33 cellular contexts compared by ENCODE assay signal in genomic region chr19:21704320-21704719, GRCh38.
"Had no signal": no experiment of that assay in that cellular context is flagged by ENCODE, and none has a peak within 500 bp of the region (broad histone marks: within the 10 kb centered on the region; RNA-seq: fewer than 3 reads in every experiment).

No MANE protein-coding gene starts in this region.

- H3K36me3 ChIP-seq: adrenal gland, breast epithelium had no signal

- FAIRE-seq: astrocyte had no signal

- H3K36me3 Mint-ChIP-seq: activated CD4-positive, alpha-beta memory T cell treated with anti-CD3 and anti-CD28 coated beads for 36 hours; activated naive CD4-positive, alpha-beta T cell treated with anti-CD3 and anti-CD28 coated beads, Interleukin-2, amount 50 U/mL, for 72 hours had no signal

- H3K4me3 ChIP-seq: adrenal gland, body of pancreas, breast epithelium had no signal

- H3K9me3 ChIP-seq: adrenal gland, body of pancreas, breast epithelium had no signal

- DNase-seq: activated CD4-positive, alpha-beta memory T cell treated with anti-CD3 and anti-CD28 coated beads for 36 hours; activated CD4-positive, alpha-beta T cell treated with anti-CD3 and anti-CD28 coated beads, Interleukin-2, amount 10 ng/mL, durations not matched to agents 7 days and 5 days; activated CD4-positive, CD25-positive, alpha-beta regulatory T cell; activated CD8-positive, alpha-beta memory T cell treated with anti-CD3 and anti-CD28 coated beads, Interleukin-2, amount 50 U/mL, for 4 hours; activated gamma-delta T cell treated with Interleukin-2 at 50 U/mL for 16 hours; activated naive CD4-positive, alpha-beta T cell treated with anti-CD3 and anti-CD28 coated beads for 36 hours; activated T-cell treated with anti-CD3 and anti-CD28 coated beads for 4 hours; activated T-cell treated with anti-CD3 and anti-CD28 coated beads, Interleukin-2, amount 50 U/mL, for 4 hours; adrenal gland; body of pancreas; MM.1S; NCI-H1092 treated with DMSO at 0.1 percent for 48 hours; NCI-H146; NCI-H187; NCI-H2029 treated with DMSO at 0.1 percent for 48 hours; NCI-H2107; NCI-H226; NCI-H446 treated with DMSO at 0.1 percent for 48 hours; NCI-H524; NCI-H69; NCI-H82; NK-92 treated with Interleukin-12 subunit alpha and Interleukin-12 subunit beta, amount 100 ng/mL, for 24 hours; Right ventricle myocardium superior; SW 1271; T-helper 1 cell; T-helper 2 cell; T-helper 9 cell had no signal

- H3K27ac Mint-ChIP-seq: activated CD4-positive, alpha-beta memory T cell treated with anti-CD3 and anti-CD28 coated beads for 36 hours; activated CD4-positive, alpha-beta T cell treated with anti-CD3 and anti-CD28 coated beads, Interleukin-2, amount 10 ng/mL, durations not matched to agents 7 days and 5 days; activated naive CD4-positive, alpha-beta T cell treated with anti-CD3 and anti-CD28 coated beads for 36 hours; activated naive CD4-positive, alpha-beta T cell treated with anti-CD3 and anti-CD28 coated beads, Interleukin-2, amount 50 U/mL, for 72 hours; activated T-helper 1 cell treated with anti-CD3 and anti-CD28 coated beads, Interleukin-12 subunit alpha, Interleukin-12 subunit beta, Interleukin-2, Interleukin-4 antibody, amounts not matched to agents 30 ng/mL and 10 ng/mL and 1 ng/mL, durations not matched to agents 14 hours and 24 hours and 36 hours had no signal

- H3K4me2 ChIP-seq: KMS-11 had no signal

- H3K4me3 Mint-ChIP-seq: activated CD4-positive, alpha-beta memory T cell treated with anti-CD3 and anti-CD28 coated beads for 36 hours; activated CD4-positive, alpha-beta T cell treated with anti-CD3 and anti-CD28 coated beads, Interleukin-2, amount 10 ng/mL, durations not matched to agents 7 days and 5 days; activated naive CD4-positive, alpha-beta T cell treated with anti-CD3 and anti-CD28 coated beads for 36 hours; activated T-cell treated with anti-CD3 and anti-CD28 coated beads, Interleukin-2, amount 50 U/mL, for 4 hours; activated T-helper 1 cell treated with anti-CD3 and anti-CD28 coated beads, Interleukin-12 subunit alpha, Interleukin-12 subunit beta, Interleukin-2, Interleukin-4 antibody, amounts not matched to agents 30 ng/mL and 10 ng/mL and 1 ng/mL, durations not matched to agents 14 hours and 24 hours and 36 hours had no signal

- H3K9me3 Mint-ChIP-seq: activated naive CD4-positive, alpha-beta T cell treated with anti-CD3 and anti-CD28 coated beads for 36 hours; activated T-cell treated with anti-CD3 and anti-CD28 coated beads, Interleukin-2, amount 50 U/mL, for 4 hours had no signal

- ATAC-seq: activated naive CD4-positive, alpha-beta T cell treated with anti-CD3 and anti-CD28 coated beads, Interleukin-2, amount 50 U/mL, for 72 hours; activated T-cell treated with anti-CD3 and anti-CD28 coated beads, Interleukin-2, amount 50 U/mL, for 4 hours; body of pancreas had no signal

- H3K4me1 Mint-ChIP-seq: activated CD4-positive, alpha-beta T cell treated with anti-CD3 and anti-CD28 coated beads, Interleukin-2, amount 10 ng/mL, durations not matched to agents 7 days and 5 days had no signal

- H3K9ac ChIP-seq: KMS-11 had no signal

- H3K27ac ChIP-seq: adrenal gland, body of pancreas, breast epithelium, KMS-11, VCaP had no signal

- H3K27me3 Mint-ChIP-seq: activated CD4-positive, alpha-beta memory T cell treated with anti-CD3 and anti-CD28 coated beads for 36 hours; activated CD4-positive, alpha-beta T cell treated with anti-CD3 and anti-CD28 coated beads, Interleukin-2, amount 10 ng/mL, durations not matched to agents 7 days and 5 days had no signal

- H3K4me1 ChIP-seq: adrenal gland, breast epithelium had no signal

- H3K27me3 ChIP-seq: adrenal gland, body of pancreas, breast epithelium had no signal
